In the genomic region with DNA sequence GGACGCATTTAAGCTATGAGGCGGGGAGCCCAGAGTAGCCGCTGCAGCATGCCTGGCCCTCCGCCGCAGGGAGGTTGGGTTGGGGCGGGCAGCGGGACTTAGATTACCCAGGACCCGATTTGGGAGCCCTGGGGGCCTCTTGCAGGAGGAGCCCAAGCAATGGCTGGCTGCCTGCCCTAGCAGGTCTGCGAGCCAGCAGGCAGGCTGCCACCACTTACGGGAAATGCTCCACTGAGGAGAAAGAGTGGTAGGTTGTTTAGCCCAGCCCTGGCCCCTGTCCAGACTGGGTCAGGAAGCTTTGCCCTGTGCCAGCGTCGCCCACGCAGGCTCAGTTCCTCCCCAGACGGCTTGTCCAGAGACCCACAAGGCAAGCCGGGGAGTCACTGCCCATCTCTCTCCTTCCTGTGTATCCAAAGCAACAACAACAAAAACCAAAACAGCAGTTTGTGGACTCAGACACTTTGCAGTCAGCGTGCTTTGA, we compare ENCODE assay signal across 8 cellular contexts. TPM values are rescaled to one million over a fixed set of nuclear protein-coding genes. Genes with fewer than 3 reads are reported as not detected.
DNase-seq lines count a peak whose midpoint lies in the region; ATAC-seq and TF ChIP-seq lines count a peak whose summit lies in the region.

No MANE protein-coding gene starts in this region.

- H3K36me3 Mint-ChIP-seq in GM23338 (ENCODE audit: low read depth) = no peaks in the 10 kb centered on the region
- no peaks in the 10 kb centered on the region for H3K36me3 Mint-ChIP-seq in T-helper 2 cell treated with Interferon-gamma antibody and Interleukin-4, amounts not matched to agents 5 μg/mL and 100 μg/mL, for 36 hours (ENCODE audit: low read depth)

- no peaks in the 10 kb centered on the region for H3K9me2 ChIP-seq in GM23338 (ENCODE audit: insufficient read depth)

- H3K27ac Mint-ChIP-seq in GM23338 = no peak overlapping the region
- no peak overlapping the region for H3K27ac Mint-ChIP-seq in T-helper 2 cell treated with Interferon-gamma antibody and Interleukin-4, amounts not matched to agents 5 μg/mL and 100 μg/mL, for 36 hours

- H2AFZ ChIP-seq in GM23338 = peak overlapping the region; percentile 91

- no peaks in the 10 kb centered on the region for H4K20me1 ChIP-seq in GM23338 (replicated peaks; ENCODE audit: insufficient read depth)

- no peaks in the 10 kb centered on the region for H3K27me3 ChIP-seq in GM23338 (ENCODE audit: insufficient read depth)
- H3K27me3 ChIP-seq in heart left ventricle = no peaks in the 10 kb centered on the region

- H3K27ac ChIP-seq in GM23338 (ENCODE audit: low read depth) (no peak overlapping the region), adipose tissue (ENCODE audit: low read depth, low read length) (peak overlapping the region; percentile 83), heart left ventricle (peak overlapping the region; percentile 91 to 99 (median 94))

- peak; percentile 30 for DNase-seq in GM23338 (ENCODE audit: low spot score)
- peak; percentile 93 to 98 (median 96) for DNase-seq in heart left ventricle
- DNase-seq in pulmonary artery endothelial cell (ENCODE audit: low read depth, low spot score) = peak; percentile 78
- no peak for DNase-seq in T-helper 2 cell treated with Interferon-gamma antibody and Interleukin-4, amounts not matched to agents 5 μg/mL and 100 μg/mL, for 36 hours (ENCODE audit: low spot score)
- DNase-seq in stimulated activated CD4-positive, alpha-beta T cell treated with anti-CD3 and anti-CD28 coated beads, Interleukin-1b, Interleukin-23, amount 100 ng/mL, for 48 hours = no peak
- DNase-seq in OCI-M1 (lab: John Stamatoyannopoulos, UW) = no peak

- no peaks in the 10 kb centered on the region for H3K27me3 Mint-ChIP-seq in GM23338 (ENCODE audit: insufficient read depth, low read depth, poor library complexity)
- peaks cover 12% of the 10 kb centered on the region for H3K27me3 Mint-ChIP-seq in T-helper 2 cell treated with Interferon-gamma antibody and Interleukin-4, amounts not matched to agents 5 μg/mL and 100 μg/mL, for 36 hours (ENCODE audit: low read depth)

- TF ChIP-seq CTCF in GM23338 (conservative IDR thresholded peaks at IDR 0.05; ENCODE audit: low read depth in 2 of 2) = no peak
- no peak for TF ChIP-seq CTCF in heart left ventricle (IDR thresholded peaks at IDR 0.05)

- TF ChIP-seq POLR2A in heart left ventricle (IDR thresholded peaks at IDR 0.05) = no peak

- H3K36me3 ChIP-seq in GM23338 (ENCODE audit: insufficient read depth) = no peaks in the 10 kb centered on the region
- H3K36me3 ChIP-seq in heart left ventricle = no peaks in the 10 kb centered on the region

- H3K9me3 ChIP-seq in heart left ventricle = no peaks in the 10 kb centered on the region

- intact Hi-C loops in heart left ventricle (cut with DNase I) = loop anchor here in 7 of 10 donors (2.0 to 10.0 kb wide), 10 partner anchors 48 to 442 kb away; partner anchors contain the start of genes NUBP1 (in 3 of the 7), ATF7IP2 (in 1 of the 7) and CIITA (in 1 of the 7)

- no peaks in the 10 kb centered on the region for H3K4me1 ChIP-seq in GM23338 (ENCODE audit: insufficient read depth)
- peaks cover 3 to 51% (median 33%) of the 10 kb centered on the region in 12 donors for H3K4me1 ChIP-seq in heart left ventricle

- no peak overlapping the region for H3K4me2 ChIP-seq in GM23338

- no peaks in the 10 kb centered on the region for H3F3A ChIP-seq in GM23338 (replicated peaks; ENCODE audit: low read depth)

- ATAC-seq in GM23338 (peak; percentile 60), heart left ventricle (peak; percentile 82 to 92 (median 86))
- no peak for ATAC-seq in activated CD4-positive, CD25-positive, alpha-beta regulatory T cell treated with anti-CD3 and anti-CD28 coated beads, Interleukin-2, amount 50 U/mL, for 24 hours

- 4 to 8% (median 5%) methylated on average over 16 of the region's 16 CpGs for WGBS in adipose tissue, 3 donors
- 1 to 9% (median 4%) methylated on average over 11 to 16 of the region's 16 CpGs for WGBS in heart left ventricle, 4 donors

- H3K4me3 ChIP-seq in GM23338 = no peak overlapping the region
- H3K4me3 ChIP-seq in heart left ventricle = peak overlapping the region in 6 of 12 donors; percentile 6 to 16 (median 10)

- H3K4me1 Mint-ChIP-seq in GM23338 = no peaks in the 10 kb centered on the region
- H3K4me1 Mint-ChIP-seq in T-helper 2 cell treated with Interferon-gamma antibody and Interleukin-4, amounts not matched to agents 5 μg/mL and 100 μg/mL, for 36 hours (ENCODE audit: low read depth) = no peaks in the 10 kb centered on the region

- H3K9me3 Mint-ChIP-seq in GM23338 = no peaks in the 10 kb centered on the region
- no peaks in the 10 kb centered on the region for H3K9me3 Mint-ChIP-seq in T-helper 2 cell treated with Interferon-gamma antibody and Interleukin-4, amounts not matched to agents 5 μg/mL and 100 μg/mL, for 36 hours

- H3K4me3 Mint-ChIP-seq in GM23338 = no peak overlapping the region
- H3K4me3 Mint-ChIP-seq in T-helper 2 cell treated with Interferon-gamma antibody and Interleukin-4, amounts not matched to agents 5 μg/mL and 100 μg/mL, for 36 hours = no peak overlapping the region

- no peaks in the 10 kb centered on the region for H3K79me2 ChIP-seq in GM23338 (replicated peaks; ENCODE audit: insufficient read depth)

TF ChIP-seq in GM23338, 12 proteins besides CTCF, POLR2A, EP300 and RAD21 (continues in another document):
- TF ChIP-seq EZH2 (IDR thresholded peaks at IDR 0.05; ENCODE audit: low read depth, unreplicated experiment) = no peak
- TF ChIP-seq STAT1 (IDR thresholded peaks at IDR 0.05; ENCODE audit: unreplicated experiment) = no peak
- no peak for TF ChIP-seq NANOG (IDR thresholded peaks at IDR 0.05; ENCODE audit: borderline replicate concordance)
- TF ChIP-seq, protein P1, sequence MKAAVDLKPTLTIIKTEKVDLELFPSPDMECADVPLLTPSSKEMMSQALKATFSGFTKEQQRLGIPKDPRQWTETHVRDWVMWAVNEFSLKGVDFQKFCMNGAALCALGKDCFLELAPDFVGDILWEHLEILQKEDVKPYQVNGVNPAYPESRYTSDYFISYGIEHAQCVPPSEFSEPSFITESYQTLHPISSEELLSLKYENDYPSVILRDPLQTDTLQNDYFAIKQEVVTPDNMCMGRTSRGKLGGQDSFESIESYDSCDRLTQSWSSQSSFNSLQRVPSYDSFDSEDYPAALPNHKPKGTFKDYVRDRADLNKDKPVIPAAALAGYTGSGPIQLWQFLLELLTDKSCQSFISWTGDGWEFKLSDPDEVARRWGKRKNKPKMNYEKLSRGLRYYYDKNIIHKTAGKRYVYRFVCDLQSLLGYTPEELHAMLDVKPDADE (IDR thresholded peaks at IDR 0.05) = no peak

RNA-seq across cellular contexts. Expression of gene TVP23A, which starts 10.3 kb away (rescaled TPM):
- total RNA-seq in GM23338 (2014; rRNA removed; shearing (Covaris generic)) = 1.6 and 4.5 TPM in 2 replicates
- 2.8 and 3.3 TPM in 2 replicates for polyA plus RNA-seq in GM23338 (2016; fragmentation: Nextera tagmentation; extraction: Ambion mirVana)
- under 1 TPM; 0.06 to 0.56 (median 0.49) TPM for polyA plus RNA-seq in adipose tissue
- under 1 TPM in 5 of 9 donors, not detected in 4; 0.30 to 0.95 (median 0.34) TPM for total RNA-seq in heart left ventricle
- under 1 TPM; 0.08 TPM for polyA plus RNA-seq in heart left ventricle
- total RNA-seq in pulmonary artery endothelial cell = not detected in 2 replicates

RNA-seq across cellular contexts. Expression of gene CIITA, which starts 48.1 kb away (rescaled TPM):
- total RNA-seq in GM23338 (2014; rRNA removed; shearing (Covaris generic)) = 0.10 TPM in 1 of 2 replicates, not detected in the other
- polyA plus RNA-seq in GM23338 (2016; fragmentation: Nextera tagmentation; extraction: Ambion mirVana) (0.57 and 1.2 TPM in 2 replicates), adipose tissue (10 to 100 TPM in 1 of 3 donors, 1 to 10 TPM in 2; 2.9 to 12.1 (median 7.6) TPM), heart left ventricle (10 to 100 TPM in 1 of 2 donors, 1 to 10 TPM in 1; 2.6 to 10.8 TPM)
- total RNA-seq in heart left ventricle (10 to 100 TPM in 3 of 9 donors, 1 to 10 TPM in 6; 1.6 to 73.9 (median 8.2) TPM), pulmonary artery endothelial cell (0.07 and 0.14 TPM in 2 replicates)

Comparison
In these comparisons a context has a peak if more than half of its experiments do, and no peak if none do; other contexts are left out.
1. ATAC-seq: peak in GM23338 (single experiment) and heart left ventricle (4 of 4); none in activated CD4-positive, CD25-positive, alpha-beta regulatory T cell treated with anti-CD3 and anti-CD28 coated beads, Interleukin-2, amount 50 U/mL, for 24 hours (0 of 2).
2. DNase-seq: peak in GM23338 (single experiment), heart left ventricle (5 of 5) and pulmonary artery endothelial cell (single experiment); none in T-helper 2 cell treated with Interferon-gamma antibody and Interleukin-4, amounts not matched to agents 5 μg/mL and 100 μg/mL, for 36 hours (single experiment), stimulated activated CD4-positive, alpha-beta T cell treated with anti-CD3 and anti-CD28 coated beads, Interleukin-1b, Interleukin-23, amount 100 ng/mL, for 48 hours (single experiment) and OCI-M1 (single experiment).